1 cellular context compared by ENCODE assay signal in genomic region chr14:37936971-37937370, GRCh38.
TF ChIP-seq lines count a peak whose summit lies in the region.

No MANE protein-coding gene starts in this region.

TF ChIP-seq in GM23338, 12 proteins besides CTCF, POLR2A, EP300 and RAD21 (continued from another document):
- TF ChIP-seq ETS1 (IDR thresholded peaks at IDR 0.05) (no peak), EZH2 (IDR thresholded peaks at IDR 0.05; ENCODE audit: low read depth, unreplicated experiment) (no peak), CREB1 (CRISPR knock-in tag; IDR thresholded peaks at IDR 0.05; ENCODE audit: low read depth) (no peak), REST (IDR thresholded peaks at IDR 0.05; ENCODE audit: unreplicated experiment) (no peak), POLR2AphosphoS5 (IDR thresholded peaks at IDR 0.05; ENCODE audit: low read depth) (no peak), ZNF331 (CRISPR knock-in tag; IDR thresholded peaks at IDR 0.05; ENCODE audit: low read depth) (no peak), ZNF114 (CRISPR knock-in tag; IDR thresholded peaks at IDR 0.05) (no peak), STAT1 (IDR thresholded peaks at IDR 0.05; ENCODE audit: unreplicated experiment) (no peak)
- TF ChIP-seq, protein P1, sequence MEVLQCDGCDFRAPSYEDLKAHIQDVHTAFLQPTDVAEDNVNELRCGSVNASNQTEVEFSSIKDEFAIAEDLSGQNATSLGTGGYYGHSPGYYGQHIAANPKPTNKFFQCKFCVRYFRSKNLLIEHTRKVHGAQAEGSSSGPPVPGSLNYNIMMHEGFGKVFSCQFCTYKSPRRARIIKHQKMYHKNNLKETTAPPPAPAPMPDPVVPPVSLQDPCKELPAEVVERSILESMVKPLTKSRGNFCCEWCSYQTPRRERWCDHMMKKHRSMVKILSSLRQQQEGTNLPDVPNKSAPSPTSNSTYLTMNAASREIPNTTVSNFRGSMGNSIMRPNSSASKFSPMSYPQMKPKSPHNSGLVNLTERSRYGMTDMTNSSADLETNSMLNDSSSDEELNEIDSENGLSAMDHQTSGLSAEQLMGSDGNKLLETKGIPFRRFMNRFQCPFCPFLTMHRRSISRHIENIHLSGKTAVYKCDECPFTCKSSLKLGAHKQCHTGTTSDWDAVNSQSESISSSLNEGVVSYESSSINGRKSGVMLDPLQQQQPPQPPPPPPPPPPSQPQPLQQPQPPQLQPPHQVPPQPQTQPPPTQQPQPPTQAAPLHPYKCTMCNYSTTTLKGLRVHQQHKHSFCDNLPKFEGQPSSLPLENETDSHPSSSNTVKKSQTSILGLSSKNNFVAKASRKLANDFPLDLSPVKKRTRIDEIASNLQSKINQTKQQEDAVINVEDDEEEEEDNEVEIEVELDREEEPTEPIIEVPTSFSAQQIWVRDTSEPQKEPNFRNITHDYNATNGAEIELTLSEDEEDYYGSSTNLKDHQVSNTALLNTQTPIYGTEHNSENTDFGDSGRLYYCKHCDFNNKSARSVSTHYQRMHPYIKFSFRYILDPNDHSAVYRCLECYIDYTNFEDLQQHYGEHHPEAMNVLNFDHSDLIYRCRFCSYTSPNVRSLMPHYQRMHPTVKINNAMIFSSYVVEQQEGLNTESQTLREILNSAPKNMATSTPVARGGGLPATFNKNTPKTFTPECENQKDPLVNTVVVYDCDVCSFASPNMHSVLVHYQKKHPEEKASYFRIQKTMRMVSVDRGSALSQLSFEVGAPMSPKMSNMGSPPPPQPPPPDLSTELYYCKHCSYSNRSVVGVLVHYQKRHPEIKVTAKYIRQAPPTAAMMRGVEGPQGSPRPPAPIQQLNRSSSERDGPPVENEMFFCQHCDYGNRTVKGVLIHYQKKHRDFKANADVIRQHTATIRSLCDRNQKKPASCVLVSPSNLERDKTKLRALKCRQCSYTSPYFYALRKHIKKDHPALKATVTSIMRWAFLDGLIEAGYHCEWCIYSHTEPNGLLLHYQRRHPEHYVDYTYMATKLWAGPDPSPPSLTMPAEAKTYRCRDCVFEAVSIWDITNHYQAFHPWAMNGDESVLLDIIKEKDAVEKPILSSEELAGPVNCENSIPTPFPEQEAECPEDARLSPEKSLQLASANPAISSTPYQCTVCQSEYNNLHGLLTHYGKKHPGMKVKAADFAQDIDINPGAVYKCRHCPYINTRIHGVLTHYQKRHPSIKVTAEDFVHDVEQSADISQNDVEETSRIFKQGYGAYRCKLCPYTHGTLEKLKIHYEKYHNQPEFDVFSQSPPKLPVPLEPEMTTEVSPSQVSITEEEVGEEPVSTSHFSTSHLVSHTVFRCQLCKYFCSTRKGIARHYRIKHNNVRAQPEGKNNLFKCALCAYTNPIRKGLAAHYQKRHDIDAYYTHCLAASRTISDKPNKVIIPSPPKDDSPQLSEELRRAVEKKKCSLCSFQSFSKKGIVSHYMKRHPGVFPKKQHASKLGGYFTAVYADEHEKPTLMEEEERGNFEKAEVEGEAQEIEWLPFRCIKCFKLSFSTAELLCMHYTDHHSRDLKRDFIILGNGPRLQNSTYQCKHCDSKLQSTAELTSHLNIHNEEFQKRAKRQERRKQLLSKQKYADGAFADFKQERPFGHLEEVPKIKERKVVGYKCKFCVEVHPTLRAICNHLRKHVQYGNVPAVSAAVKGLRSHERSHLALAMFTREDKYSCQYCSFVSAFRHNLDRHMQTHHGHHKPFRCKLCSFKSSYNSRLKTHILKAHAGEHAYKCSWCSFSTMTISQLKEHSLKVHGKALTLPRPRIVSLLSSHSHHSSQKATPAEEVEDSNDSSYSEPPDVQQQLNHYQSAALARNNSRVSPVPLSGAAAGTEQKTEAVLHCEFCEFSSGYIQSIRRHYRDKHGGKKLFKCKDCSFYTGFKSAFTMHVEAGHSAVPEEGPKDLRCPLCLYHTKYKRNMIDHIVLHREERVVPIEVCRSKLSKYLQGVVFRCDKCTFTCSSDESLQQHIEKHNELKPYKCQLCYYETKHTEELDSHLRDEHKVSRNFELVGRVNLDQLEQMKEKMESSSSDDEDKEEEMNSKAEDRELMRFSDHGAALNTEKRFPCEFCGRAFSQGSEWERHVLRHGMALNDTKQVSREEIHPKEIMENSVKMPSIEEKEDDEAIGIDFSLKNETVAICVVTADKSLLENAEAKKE (CRISPR knock-in tag; IDR thresholded peaks at IDR 0.05) = no peak
